Comparison of ENCODE assay signal across 6 cellular contexts in the genomic region with DNA sequence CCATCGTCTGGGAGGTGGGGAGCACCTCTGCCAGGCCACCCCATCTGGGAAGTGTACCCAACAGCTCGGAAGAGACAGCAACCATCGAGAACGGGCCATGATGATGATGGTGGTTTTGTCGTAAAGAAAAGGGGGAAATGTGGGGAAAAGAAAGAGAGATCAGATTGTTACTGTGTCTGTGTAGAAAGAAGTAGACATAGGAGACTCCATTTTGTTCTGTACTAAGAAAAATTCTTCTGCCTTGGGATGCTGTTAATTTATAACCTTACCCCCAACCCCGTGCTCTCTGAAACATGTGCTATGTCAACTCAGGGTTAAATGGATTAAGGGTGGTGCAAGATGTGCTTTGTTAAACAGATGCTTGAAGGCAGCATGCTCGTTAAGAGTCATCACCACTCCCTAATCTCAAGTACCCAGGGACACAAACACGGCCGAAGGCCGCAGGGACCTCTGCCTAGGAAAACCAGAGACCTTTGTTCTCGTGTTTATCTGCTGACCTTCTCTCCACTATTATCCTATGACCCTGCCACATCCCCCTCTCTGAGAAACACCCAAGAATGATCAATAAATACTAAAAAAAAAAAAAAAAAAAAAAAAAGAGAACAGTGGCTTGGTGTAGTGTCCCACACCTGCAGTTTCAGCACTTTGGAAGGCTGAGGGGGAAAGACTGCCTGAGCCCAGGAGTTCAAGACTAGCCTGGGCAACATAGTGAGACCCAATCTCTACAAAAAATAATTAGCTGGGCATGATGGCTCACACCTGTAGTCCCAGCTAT. TPM values are rescaled to one million over a fixed set of nuclear protein-coding genes. Genes with fewer than 3 reads are reported as not detected.
"Had no signal": no experiment of that assay in that cellular context is flagged by ENCODE, and none has a peak within 500 bp of the region (broad histone marks: within the 10 kb centered on the region; RNA-seq: fewer than 3 reads in every experiment).

No MANE protein-coding gene starts in this region.

RNA-seq across cellular contexts. Expression of a gene that starts 41.2 kb away (rescaled TPM):
- total RNA-seq: GM23248, H4, H7, HFFc6, HT1080, IMR-90 had no signal
- polyA plus RNA-seq: GM23248, IMR-90 had no signal
